1 cellular context compared by ENCODE assay signal in genomic region chr17:15957608-15958307, GRCh38.
TF ChIP-seq lines count a peak whose summit lies in the region.

No MANE protein-coding gene starts in this region.

TF ChIP-seq in H1, 55 proteins besides CTCF, POLR2A, EP300 and RAD21:
- TF ChIP-seq KDM4A (IDR thresholded peaks at IDR 0.05; ENCODE audit: low read depth, low read length, severe bottlenecking) (no peak), JUN (IDR thresholded peaks at IDR 0.05; ENCODE audit: low read depth, low read length) (no peak), BRCA1 (IDR thresholded peaks at IDR 0.05; ENCODE audit: low read depth, low read length) (no peak), E2F6 (IDR thresholded peaks at IDR 0.05) (no peak), SRF (IDR thresholded peaks at IDR 0.05; ENCODE audit: low read depth, low read length) (no peak), BCL11A (IDR thresholded peaks at IDR 0.05; ENCODE audit: low read depth in 2 of 2, low read length in 2 of 2) (no peak), POU5F1 (IDR thresholded peaks at IDR 0.05; ENCODE audit: low read depth, low read length) (no peak), HDAC2 (IDR thresholded peaks at IDR 0.05; ENCODE audit: borderline replicate concordance in 1 of 2, low read depth in 2 of 2, low read length in 2 of 2) (no peak), KDM5A (IDR thresholded peaks at IDR 0.05; ENCODE audit: low read length) (no peak), GABPA (IDR thresholded peaks at IDR 0.05; ENCODE audit: borderline replicate concordance, insufficient read depth, low read length) (no peak), RNF2 (IDR thresholded peaks at IDR 0.05; ENCODE audit: borderline replicate concordance, low read depth, low read length, missing control alignments, poor library complexity, severe bottlenecking) (no peak)
